Comparison of ENCODE assay signal across 8 cellular contexts in the genomic region with DNA sequence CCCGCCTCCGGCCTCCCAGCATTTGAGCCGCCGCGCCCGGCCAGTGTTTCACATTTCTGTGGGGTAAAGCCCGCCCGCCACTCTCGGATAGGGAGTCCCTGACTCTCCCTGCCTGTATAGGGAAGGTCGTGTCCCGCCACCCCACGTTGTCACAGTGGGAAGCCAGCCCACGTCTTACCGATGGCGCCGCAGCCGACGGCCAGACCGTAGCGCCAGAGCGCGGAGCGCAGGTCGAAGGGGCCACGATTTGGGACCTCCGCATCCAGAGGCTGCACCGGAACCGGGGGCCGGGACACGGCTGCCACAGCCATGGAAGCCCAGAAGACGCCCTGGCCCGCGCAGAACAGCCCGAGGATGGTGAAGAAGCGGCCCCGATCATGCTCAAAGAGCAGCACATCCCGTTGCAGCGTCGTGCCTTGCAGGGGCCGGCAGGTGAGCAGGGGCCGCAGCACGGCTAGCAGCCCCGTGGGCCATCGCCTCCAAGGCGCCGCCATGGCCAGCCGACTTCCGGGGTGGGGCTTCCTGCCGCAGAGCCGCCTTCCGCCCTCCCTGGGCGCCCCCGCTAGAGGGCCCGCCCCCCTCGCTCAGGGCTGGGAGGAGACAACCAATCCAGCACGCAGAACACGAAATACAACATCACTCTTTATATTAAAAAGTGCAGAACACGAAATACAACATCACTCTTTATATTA.
DNase-seq lines count a peak whose midpoint lies in the region; ATAC-seq and TF ChIP-seq lines count a peak whose summit lies in the region.

A gene with protein sequence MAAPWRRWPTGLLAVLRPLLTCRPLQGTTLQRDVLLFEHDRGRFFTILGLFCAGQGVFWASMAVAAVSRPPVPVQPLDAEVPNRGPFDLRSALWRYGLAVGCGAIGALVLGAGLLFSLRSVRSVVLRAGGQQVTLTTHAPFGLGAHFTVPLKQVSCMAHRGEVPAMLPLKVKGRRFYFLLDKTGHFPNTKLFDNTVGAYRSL (minus strand): TSS at position 506 of the 692 bp plus-strand sequence. CDS start 12 bp downstream, at position 494.

- H3K27ac ChIP-seq in HUES48 (ENCODE audit: low read depth, low read length): peak within 1 kb of the TSS; percentile 91
- peak within 1 kb of the TSS; percentile 88 for H3K27ac ChIP-seq in muscle layer of colon (ENCODE audit: low read depth, low read length)

- peak; percentile 66 for ATAC-seq in GM19467 (IDR thresholded peaks at IDR 0.05; ENCODE audit: unreplicated experiment)

- TF ChIP-seq POLR2A in erythroblast (IDR thresholded peaks at IDR 0.05; ENCODE audit: low read length): peak; percentile 87

- H3K9me3 ChIP-seq in HUES48 (ENCODE audit: control insufficient read depth, insufficient read depth, low read length): no peaks in the 10 kb centered on the region
- H3K9me3 ChIP-seq in muscle layer of colon (ENCODE audit: low read length): no peaks in the 10 kb centered on the region

- H3K4me1 ChIP-seq in HUES48 (ENCODE audit: control insufficient read depth, insufficient read depth, low read length): peaks cover 6% of the 10 kb centered on the region
- peaks cover 24% of the 10 kb centered on the region for H3K4me1 ChIP-seq in muscle layer of colon (ENCODE audit: insufficient read depth, low read length)

- H3K9ac ChIP-seq in HUES48 (ENCODE audit: low read depth, low read length) (peak within 1 kb of the TSS; percentile 94), muscle layer of colon (ENCODE audit: low read length) (peak within 1 kb of the TSS; percentile 71)

- DNase-seq in COLO668 (lab: John Stamatoyannopoulos, UW; ENCODE audit: unreplicated experiment) (peak; percentile 87), OCI-M2 (lab: John Stamatoyannopoulos, UW; ENCODE audit: unreplicated experiment) (peak; percentile 32), activated T-cell treated with anti-CD3 and anti-CD28 coated beads for 48 hours (ENCODE audit: low read depth) (peak; percentile 90), erythroblast (lab: John Stamatoyannopoulos, UW) (peak; percentile 87 to 91)
- DNase-seq in stimulated activated CD8-positive, alpha-beta memory T cell treated with anti-CD3 and anti-CD28 coated beads, Interleukin-7, amount 100 ng/mL, for 24 hours (ENCODE audit: low read depth): peak; percentile 82

- H3K4me3 ChIP-seq in HUES48 (ENCODE audit: low read depth, low read length) (peak within 1 kb of the TSS; percentile 99), muscle layer of colon (ENCODE audit: low read depth in 1 of 2, low read length in 2 of 2) (peak within 1 kb of the TSS; percentile 69 to 92)

- H3K36me3 ChIP-seq in HUES48 (ENCODE audit: control insufficient read depth, insufficient read depth, low read length) (peaks cover 60% of the 10 kb centered on the region), muscle layer of colon (ENCODE audit: insufficient read depth, low read length) (peaks cover 63% of the 10 kb centered on the region)

- H3K27me3 ChIP-seq in HUES48 (ENCODE audit: control insufficient read depth, insufficient read depth, low read length) (no peaks in the 10 kb centered on the region), muscle layer of colon (ENCODE audit: control insufficient read depth in 1 of 2, insufficient read depth in 2 of 2, low read length in 2 of 2) (no peaks in the 10 kb centered on the region)

Comparison
In these comparisons a context has a peak if more than half of its experiments do, and no peak if none do; other contexts are left out.
1. Peak in every context shown above with its lines: DNase-seq, ATAC-seq, H3K4me3 ChIP-seq and H3K27ac ChIP-seq.
2. DNase-seq: peak in every context shown above with its lines; median percentile 90 in activated T-cell treated with anti-CD3 and anti-CD28 coated beads for 48 hours; 89 in erythroblast; 87 in COLO668; 82 in stimulated activated CD8-positive, alpha-beta memory T cell treated with anti-CD3 and anti-CD28 coated beads, Interleukin-7, amount 100 ng/mL, for 24 hours; 32 in OCI-M2.